ENCODE assay signal across 1 cellular context in the genomic region with DNA sequence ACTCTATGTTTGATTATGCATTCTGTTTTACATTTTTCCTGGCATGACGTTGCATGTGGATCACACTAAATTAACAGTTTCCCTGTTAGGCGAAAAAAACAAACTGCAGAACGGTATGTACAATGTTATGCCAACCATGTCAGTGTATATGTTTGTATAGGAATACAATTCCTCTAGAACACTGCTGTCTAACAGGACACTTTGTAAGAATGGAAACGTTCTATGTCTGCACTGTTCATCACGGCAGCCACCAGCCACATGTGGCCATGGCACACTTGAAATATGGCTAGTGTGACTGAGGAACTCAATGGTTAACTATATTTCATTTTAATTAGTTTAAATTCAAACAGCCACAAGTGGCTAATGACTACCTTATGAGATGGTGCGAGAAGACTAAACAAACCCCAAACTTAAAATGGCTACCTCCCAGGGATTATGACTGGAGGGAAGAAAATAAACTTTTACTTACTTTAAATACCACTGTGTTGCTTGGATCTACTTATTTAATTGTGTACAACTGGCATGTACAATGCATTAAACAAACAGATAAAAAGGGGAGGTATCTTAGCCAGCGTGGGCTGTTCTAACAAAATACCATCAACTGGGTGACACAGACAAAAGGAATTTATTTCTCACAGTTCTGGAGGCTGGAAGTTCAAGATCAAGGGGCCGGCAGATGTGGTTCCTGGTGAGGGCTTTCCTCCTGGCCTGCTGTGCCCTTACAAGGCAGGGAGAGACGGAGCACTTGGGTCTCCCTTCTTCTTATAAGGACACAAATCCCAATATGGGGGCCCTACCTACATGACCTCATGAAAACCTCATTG.
TF ChIP-seq lines count a peak whose summit lies in the region.

No MANE protein-coding gene starts in this region.

TF ChIP-seq in HEK293, 187 proteins besides CTCF, POLR2A, EP300 and RAD21 (continued from another document):
- TF ChIP-seq ZNF561 (tag by site-specific recombination; IDR thresholded peaks at IDR 0.05; ENCODE audit: borderline replicate concordance): no peak
- TF ChIP-seq ZNF544 (tag by site-specific recombination; IDR thresholded peaks at IDR 0.05): no peak
- TF ChIP-seq ZNF560 (tag by site-specific recombination; IDR thresholded peaks at IDR 0.05; ENCODE audit: borderline replicate concordance): no peak
- no peak for TF ChIP-seq FEZF1 (tag by site-specific recombination; IDR thresholded peaks at IDR 0.05)
- TF ChIP-seq, protein P1, sequence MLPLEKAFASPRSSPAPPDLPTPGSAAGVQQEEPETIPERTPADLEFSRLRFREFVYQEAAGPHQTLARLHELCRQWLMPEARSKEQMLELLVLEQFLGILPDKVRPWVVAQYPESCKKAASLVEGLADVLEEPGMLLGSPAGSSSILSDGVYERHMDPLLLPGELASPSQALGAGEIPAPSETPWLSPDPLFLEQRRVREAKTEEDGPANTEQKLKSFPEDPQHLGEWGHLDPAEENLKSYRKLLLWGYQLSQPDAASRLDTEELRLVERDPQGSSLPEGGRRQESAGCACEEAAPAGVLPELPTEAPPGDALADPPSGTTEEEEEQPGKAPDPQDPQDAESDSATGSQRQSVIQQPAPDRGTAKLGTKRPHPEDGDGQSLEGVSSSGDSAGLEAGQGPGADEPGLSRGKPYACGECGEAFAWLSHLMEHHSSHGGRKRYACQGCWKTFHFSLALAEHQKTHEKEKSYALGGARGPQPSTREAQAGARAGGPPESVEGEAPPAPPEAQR (tag by site-specific recombination; IDR thresholded peaks at IDR 0.05): no peak
- TF ChIP-seq, protein P2, sequence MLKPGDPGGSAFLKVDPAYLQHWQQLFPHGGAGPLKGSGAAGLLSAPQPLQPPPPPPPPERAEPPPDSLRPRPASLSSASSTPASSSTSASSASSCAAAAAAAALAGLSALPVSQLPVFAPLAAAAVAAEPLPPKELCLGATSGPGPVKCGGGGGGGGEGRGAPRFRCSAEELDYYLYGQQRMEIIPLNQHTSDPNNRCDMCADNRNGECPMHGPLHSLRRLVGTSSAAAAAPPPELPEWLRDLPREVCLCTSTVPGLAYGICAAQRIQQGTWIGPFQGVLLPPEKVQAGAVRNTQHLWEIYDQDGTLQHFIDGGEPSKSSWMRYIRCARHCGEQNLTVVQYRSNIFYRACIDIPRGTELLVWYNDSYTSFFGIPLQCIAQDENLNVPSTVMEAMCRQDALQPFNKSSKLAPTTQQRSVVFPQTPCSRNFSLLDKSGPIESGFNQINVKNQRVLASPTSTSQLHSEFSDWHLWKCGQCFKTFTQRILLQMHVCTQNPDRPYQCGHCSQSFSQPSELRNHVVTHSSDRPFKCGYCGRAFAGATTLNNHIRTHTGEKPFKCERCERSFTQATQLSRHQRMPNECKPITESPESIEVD (tag by site-specific recombination; IDR thresholded peaks at IDR 0.05): peak; percentile 38
- no peak for TF ChIP-seq ZNF214 (tag by site-specific recombination; IDR thresholded peaks at IDR 0.05; ENCODE audit: borderline replicate concordance)
- peak; percentile 95 for TF ChIP-seq SP7 (tag by site-specific recombination; IDR thresholded peaks at IDR 0.05)
